In the genomic region with DNA sequence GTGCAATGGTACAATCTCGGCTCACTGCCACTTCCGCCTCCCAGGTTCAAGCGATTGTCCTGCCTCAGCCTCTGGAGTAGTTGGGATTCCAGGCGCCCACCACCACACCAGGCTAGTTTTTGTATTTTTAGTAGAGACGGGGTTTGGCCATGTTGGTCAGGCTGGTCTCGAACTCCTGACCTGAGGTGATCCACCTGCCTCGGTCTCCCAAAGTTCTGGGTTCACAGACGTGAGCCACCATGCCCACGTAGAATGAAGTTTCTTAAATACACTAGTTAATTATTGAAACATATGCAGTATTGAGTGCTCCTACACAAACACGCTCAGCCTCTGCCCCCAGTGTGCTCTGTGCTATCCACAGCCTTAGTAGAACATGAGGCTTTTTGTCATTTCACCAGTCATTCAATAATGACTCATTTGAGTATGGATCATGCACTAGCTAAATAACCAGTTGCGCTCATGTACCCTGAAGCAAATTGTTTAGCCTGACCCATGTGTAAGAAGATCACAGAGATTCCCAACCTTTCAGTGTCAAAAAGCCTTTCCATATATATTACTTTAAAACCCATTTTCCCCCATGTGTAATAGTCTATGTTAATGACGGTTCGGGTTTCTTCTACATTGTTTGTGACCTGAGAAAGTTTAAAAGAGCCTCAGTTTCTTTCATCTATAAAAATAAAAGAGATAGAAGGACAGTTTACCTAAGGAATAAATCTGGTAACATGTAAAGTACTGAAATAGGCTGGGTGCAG, we compare ENCODE assay signal across 8 cellular contexts. TPM values are rescaled to one million over a fixed set of nuclear protein-coding genes. Genes with fewer than 3 reads are reported as not detected.
A peak's percentile ranks its signal among the peaks of the same experiment; 100 is the strongest.
DNase-seq lines count a peak whose midpoint lies in the region; ATAC-seq and TF ChIP-seq lines count a peak whose summit lies in the region.

No MANE protein-coding gene starts in this region.

- H3K4me2 ChIP-seq in KMS-11: peak overlapping the region; percentile 12; the same call in 1 of the 2 replicates

- H3K27me3 ChIP-seq in KMS-11 (ENCODE audit: insufficient read depth, low read depth): no peaks in the 10 kb centered on the region

- no peak for ATAC-seq in GM19328 (IDR thresholded peaks at IDR 0.05; ENCODE audit: unreplicated experiment)

- TF ChIP-seq CTCF in KMS-11 (conservative IDR thresholded peaks at IDR 0.05; ENCODE audit: low read depth, low read length) (no peak), fibroblast of villous mesenchyme (IDR thresholded peaks at IDR 0.05; ENCODE audit: insufficient read depth, low read depth, low read length) (no peak)

- H2AFZ ChIP-seq in KMS-11 (ENCODE audit: low read depth): no peak overlapping the region

- peaks cover 4% of the 10 kb centered on the region; the same call in 1 of the 2 replicates for H3K36me3 ChIP-seq in KMS-11 (ENCODE audit: insufficient read depth)

- H3K4me1 ChIP-seq in KMS-11 (ENCODE audit: low read depth, poor library complexity, severe bottlenecking): peaks cover 99% of the 10 kb centered on the region

- peak overlapping the region; percentile 96 for H3K27ac ChIP-seq in KMS-11

- no peak overlapping the region for H3K9ac ChIP-seq in KMS-11

- H3K4me3 ChIP-seq in KMS-11 (IDR thresholded peaks at IDR 0.05; ENCODE audit: insufficient read depth, low read depth, low read length): no peak overlapping the region
- H3K4me3 ChIP-seq in fibroblast of villous mesenchyme (ENCODE audit: low read depth, low read length): no peak overlapping the region

- no peaks in the 10 kb centered on the region for H4K20me1 ChIP-seq in KMS-11 (ENCODE audit: insufficient read depth)

- peaks cover 31% of the 10 kb centered on the region for H3K79me2 ChIP-seq in KMS-11 (ENCODE audit: insufficient read depth, low read depth)

- DNase-seq in activated effector memory CD4-positive, alpha-beta T cell treated with anti-CD3 and anti-CD28 coated beads, Interleukin-2, amount 50 U/mL, for 16 hours: peak; percentile 86
- no peak for DNase-seq in activated effector memory CD4-positive, alpha-beta T cell treated with Interleukin-2 at 50 U/mL for 16 hours
- DNase-seq in activated T-cell treated with anti-CD3 and anti-CD28 coated beads for 48 hours (ENCODE audit: low read depth): peak; percentile 71
- DNase-seq in fibroblast of villous mesenchyme (ENCODE audit: low read depth): peak; percentile 97
- peak; percentile 59 to 72 for DNase-seq in stimulated activated CD4-positive, alpha-beta T cell treated with anti-CD3 and anti-CD28 coated beads, Interleukin-12 subunit alpha, Interleukin-12 subunit beta, amount 100 ng/mL, for 24 hours (ENCODE audit: low read depth in 2 of 2)
- DNase-seq in NCI-H2107 (lab: John Stamatoyannopoulos, UW): no peak

RNA-seq across cellular contexts. Expression of gene TUBD1, which starts 49.7 kb away (rescaled TPM):
- 4.2 and 6.5 TPM in 2 replicates for total RNA-seq in fibroblast of villous mesenchyme

RNA-seq across cellular contexts. Expression of gene RPS6KB1, which starts 49.8 kb away (rescaled TPM):
- 22.2 and 26.3 TPM in 2 replicates for total RNA-seq in fibroblast of villous mesenchyme

Comparison
In these comparisons a context has a peak if more than half of its experiments do, and no peak if none do; other contexts are left out.
1. DNase-seq: peak in activated effector memory CD4-positive, alpha-beta T cell treated with anti-CD3 and anti-CD28 coated beads, Interleukin-2, amount 50 U/mL, for 16 hours (single experiment), activated T-cell treated with anti-CD3 and anti-CD28 coated beads for 48 hours (single experiment), fibroblast of villous mesenchyme (single experiment) and stimulated activated CD4-positive, alpha-beta T cell treated with anti-CD3 and anti-CD28 coated beads, Interleukin-12 subunit alpha, Interleukin-12 subunit beta, amount 100 ng/mL, for 24 hours (2 of 2); none in activated effector memory CD4-positive, alpha-beta T cell treated with Interleukin-2 at 50 U/mL for 16 hours (single experiment) and NCI-H2107 (single experiment).